In the genomic region with DNA sequence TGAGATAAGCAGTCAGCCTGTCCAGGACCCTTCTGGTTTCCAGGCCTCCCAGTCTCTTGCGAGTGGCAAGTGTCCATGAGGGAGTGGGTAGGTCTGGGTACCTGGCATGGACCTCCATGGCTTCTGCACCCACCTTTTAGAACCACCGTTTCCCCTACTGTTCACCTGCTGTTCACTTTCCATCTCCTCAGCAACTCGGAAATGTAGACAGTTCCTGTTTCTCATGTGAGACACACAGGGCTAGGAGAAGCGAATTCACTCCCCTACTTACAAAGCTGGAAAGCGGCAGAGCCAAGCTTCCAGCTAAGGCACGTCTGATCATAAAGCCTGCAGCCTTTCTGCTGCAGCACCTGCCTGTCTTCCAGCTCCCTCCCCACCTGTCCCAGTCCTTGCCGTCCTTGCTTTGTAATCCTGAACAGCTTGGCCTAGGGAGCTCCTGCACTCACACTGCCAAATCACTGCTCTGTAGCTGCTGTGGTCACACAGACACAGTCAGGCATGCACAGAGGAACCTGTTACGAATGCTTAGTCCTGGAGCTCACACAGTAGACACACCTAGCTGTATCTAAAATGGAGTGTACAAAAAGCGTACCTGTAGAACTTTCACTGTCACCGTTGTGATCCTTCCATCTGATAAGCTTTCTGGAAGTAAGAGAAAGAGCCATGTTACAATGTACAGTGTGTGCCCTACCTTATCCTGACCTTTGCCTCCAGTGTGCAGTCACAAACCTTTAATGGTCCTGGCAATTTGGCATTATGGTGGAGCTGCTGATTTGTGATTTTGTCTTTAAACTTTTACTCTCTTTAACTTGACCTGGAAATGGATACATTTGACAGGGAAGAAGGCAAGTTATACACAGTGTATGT, we compare ENCODE assay signal across 15 cellular contexts.
DNase-seq lines count a peak whose midpoint lies in the region; ATAC-seq lines count a peak whose summit lies in the region.
"Had no signal": no experiment of that assay in that cellular context is flagged by ENCODE, and none has a peak within 500 bp of the region (broad histone marks: within the 10 kb centered on the region; RNA-seq: fewer than 3 reads in every experiment).

No MANE protein-coding gene starts in this region.

- no peak for ATAC-seq in HG03457 (IDR thresholded peaks at IDR 0.05; ENCODE audit: unreplicated experiment)
- ATAC-seq: activated CD8-positive, alpha-beta memory T cell treated with anti-CD3 and anti-CD28 coated beads, Interleukin-2, amount 10 ng/mL, durations not matched to agents 7 days and 5 days had no signal

- DNase-seq in NCI-H1092 treated with DMSO at 0.1 percent for 48 hours (lab: John Stamatoyannopoulos, UW) (peak; percentile 0), NCI-H1092 (lab: John Stamatoyannopoulos, UW) (no peak), MV-4-11 (lab: John Stamatoyannopoulos, UW) (peak; percentile 8), ecto neural progenitor cell (ENCODE audit: low spot score) (peak; percentile 25), pons (ENCODE audit: low spot score) (peak; percentile 16), SKM-1 treated with dmso at 0.1 percent for 144 hours (lab: John Stamatoyannopoulos, UW; ENCODE audit: unreplicated experiment) (no peak)
- no peak for DNase-seq in activated CD4-positive, alpha-beta T cell treated with anti-CD3 and anti-CD28 coated beads for 4 hours
- DNase-seq: activated CD4-positive, alpha-beta T cell treated with anti-CD3 and anti-CD28 coated beads for 48 hours; activated CD8-positive, alpha-beta memory T cell treated with anti-CD3 and anti-CD28 coated beads, Interleukin-2, amount 10 ng/mL, durations not matched to agents 7 days and 5 days; esophagus squamous epithelium; NCI-H1105; NCI-H2107; stimulated activated CD4-positive, alpha-beta T cell treated with anti-CD3 and anti-CD28 coated beads, Interleukin-12 subunit alpha, Interleukin-12 subunit beta, amount 100 ng/mL, for 4 hours; uterus had no signal

Comparison
In these comparisons a context has a peak if more than half of its experiments do, and no peak if none do; other contexts are left out.
1. DNase-seq: peak in NCI-H1092 treated with DMSO at 0.1 percent for 48 hours (single experiment), MV-4-11 (single experiment), ecto neural progenitor cell (single experiment) and pons (single experiment); none in NCI-H1092 (single experiment), activated CD4-positive, alpha-beta T cell treated with anti-CD3 and anti-CD28 coated beads for 4 hours (0 of 2) and SKM-1 treated with dmso at 0.1 percent for 144 hours (single experiment).